In the genomic region with DNA sequence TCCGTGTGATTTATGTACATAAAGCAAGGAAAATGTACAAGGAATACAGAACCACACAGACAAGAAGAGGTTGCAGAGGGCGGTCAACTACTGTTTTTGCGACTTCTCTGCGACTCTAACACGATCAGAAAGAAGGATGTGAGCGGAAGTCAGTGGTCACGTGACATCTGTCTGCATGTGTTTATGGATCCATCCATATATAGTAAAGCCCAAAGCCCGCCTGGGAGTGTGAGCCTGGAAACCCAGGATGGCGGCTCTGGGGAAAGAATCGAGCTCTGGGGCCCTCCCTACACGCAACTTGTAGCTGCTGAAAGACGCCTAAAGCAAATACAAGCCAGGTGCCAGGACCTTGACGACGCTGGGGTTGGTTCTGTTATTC, we compare ENCODE assay signal across 15 cellular contexts. TPM values are rescaled to one million over a fixed set of nuclear protein-coding genes. Genes with fewer than 3 reads are reported as not detected.
DNase-seq lines count a peak whose midpoint lies in the region; ATAC-seq and TF ChIP-seq lines count a peak whose summit lies in the region.
"Had no signal": no experiment of that assay in that cellular context is flagged by ENCODE, and none has a peak within 500 bp of the region (broad histone marks: within the 10 kb centered on the region; RNA-seq: fewer than 3 reads in every experiment).

No MANE protein-coding gene starts in this region.

- 74 to 88% (median 83%) methylated on average over 14 of the region's 14 CpGs for WGBS in heart left ventricle, 4 donors
- WGBS in gastroesophageal sphincter (ENCODE audit: low coverage in 1 of 2), 2 donors, result 51 to 61% methylated on average over 6 to 12 of the region's 14 CpGs

- H3K27ac ChIP-seq in heart left ventricle, result peak overlapping the region in 11 of 12 donors; percentile 1 to 88 (median 57)
- H3K27ac ChIP-seq in gastroesophageal sphincter, result peak overlapping the region; percentile 39 to 94 (median 86)
- peak overlapping the region; percentile 33 for H3K27ac ChIP-seq in neutrophil
- H3K27ac ChIP-seq: A549, KMS-11 had no signal

- peak in 2 of 5 donors; percentile 30 to 51 for DNase-seq in heart left ventricle
- no peak for DNase-seq in cardiac septum (ENCODE audit: low spot score)
- no peak for DNase-seq in NCI-H1417 treated with DMSO at 0.1 percent for 48 hours (lab: John Stamatoyannopoulos, UW)
- no peak for DNase-seq in activated CD4-positive, alpha-beta T cell treated with anti-CD3 and anti-CD28 coated beads, Interleukin-2, amount 50 U/mL, for 4 hours
- DNase-seq: activated CD4-positive, alpha-beta T cell treated with anti-CD3 and anti-CD28 coated beads for 4 hours; activated naive CD4-positive, alpha-beta T cell treated with Interleukin-2 at 50 U/mL for 16 hours; NCI-H345; nucleus accumbens; SIG-M5 had no signal

- no peaks in the 10 kb centered on the region for H3K27me3 ChIP-seq in heart left ventricle
- H3K27me3 ChIP-seq in gastroesophageal sphincter, result no peaks in the 10 kb centered on the region
- H3K27me3 ChIP-seq in neutrophil, result peaks cover 5% of the 10 kb centered on the region

- peaks cover 0 to 8% (median 0%) of the 10 kb centered on the region in 9 donors for H3K36me3 ChIP-seq in heart left ventricle
- peaks cover 0 to 11% of the 10 kb centered on the region in 2 donors for H3K36me3 ChIP-seq in gastroesophageal sphincter
- no peaks in the 10 kb centered on the region for H3K36me3 ChIP-seq in neutrophil

- H3K9me3 ChIP-seq in heart left ventricle (no peaks in the 10 kb centered on the region), gastroesophageal sphincter (no peaks in the 10 kb centered on the region), neutrophil (no peaks in the 10 kb centered on the region)
- H3K9me3 ChIP-seq: A549 had no signal

- ATAC-seq in heart left ventricle (no peak), gastroesophageal sphincter (no peak), HG02610 (IDR thresholded peaks at IDR 0.05; ENCODE audit: unreplicated experiment) (no peak), HG03460 (IDR thresholded peaks at IDR 0.05; ENCODE audit: unreplicated experiment) (no peak)
- ATAC-seq: A549 had no signal

- TF ChIP-seq CTCF in heart left ventricle (IDR thresholded peaks at IDR 0.05) (no peak), gastroesophageal sphincter (IDR thresholded peaks at IDR 0.05) (no peak), neutrophil (IDR thresholded peaks at IDR 0.05) (no peak)

- no peak for TF ChIP-seq EP300 in gastroesophageal sphincter (IDR thresholded peaks at IDR 0.05)

- H3K4me3 ChIP-seq in heart left ventricle, result peak overlapping the region in 5 of 12 donors; percentile 13 to 36 (median 28)
- H3K4me3 ChIP-seq in gastroesophageal sphincter, result peak overlapping the region in 1 of 2 donors; percentile 45
- H3K4me3 ChIP-seq in neutrophil (ENCODE audit: low read depth in 1 of 2, low read length in 1 of 2), result peak overlapping the region; percentile 19 to 59
- H3K4me3 ChIP-seq: A549 had no signal

- TF ChIP-seq POLR2A in heart left ventricle (IDR thresholded peaks at IDR 0.05) (no peak), gastroesophageal sphincter (IDR thresholded peaks at IDR 0.05) (no peak)

- intact Hi-C loops in heart left ventricle (cut with DNase I), result no loop called here
- intact Hi-C loops in cardiac septum (cut with DNase I), result no loop called here

- H3K4me1 ChIP-seq in heart left ventricle, result peaks cover 10 to 88% (median 60%) of the 10 kb centered on the region in 12 donors
- H3K4me1 ChIP-seq in gastroesophageal sphincter, result peaks cover 0 to 100% (median 49%) of the 10 kb centered on the region in 3 donors
- peaks cover 59 to 78% of the 10 kb centered on the region in 2 experiments for H3K4me1 ChIP-seq in neutrophil (ENCODE audit: control insufficient read depth in 1 of 2, insufficient read depth in 1 of 2, low read depth in 1 of 2, low read length in 1 of 2)

RNA-seq across cellular contexts. Expression of a gene that starts 8.8 kb away (rescaled TPM):
- total RNA-seq in heart left ventricle (10 to 100 TPM; 10.1 to 27.7 (median 17.0) TPM), cardiac septum (16.6 TPM), gastroesophageal sphincter (10 to 100 TPM; 39.9 to 94.0 (median 66.4) TPM)
- 10 to 100 TPM; 11.1 to 11.2 TPM for polyA plus RNA-seq in heart left ventricle

Comparison
In these comparisons a context has a peak if more than half of its experiments do, and no peak if none do; other contexts are left out.
1. H3K27ac ChIP-seq: peak in every context shown above with its lines; median percentile 86 in gastroesophageal sphincter; 57 in heart left ventricle; 33 in neutrophil.